ENCODE assay signal across 26 cellular contexts in genomic region chr5:2929779-2930178, GRCh38.
"Had no signal": no experiment of that assay in that cellular context is flagged by ENCODE, and none has a peak within 500 bp of the region (broad histone marks: within the 10 kb centered on the region; RNA-seq: fewer than 3 reads in every experiment).

No MANE protein-coding gene starts in this region.

- H3K27me3 Mint-ChIP-seq: natural killer cell treated with Interleukin-12 subunit alpha and Interleukin-12 subunit beta and Interleukin-15 and Interleukin-18, amount 100 ng/mL, for 72 hours; stimulated activated memory B cell treated with anti-CD40 and anti-IgM and Interleukin-4, amounts not matched to agents 10 μg/mL and 1 μg/mL and 100 μg/mL, for 72 hours; stimulated activated naive CD8-positive, alpha-beta T cell treated with anti-CD3 and anti-CD28 coated beads, Interleukin-15, amount 100 ng/mL, for 72 hours had no signal

- H3K4me1 ChIP-seq: left ventricle myocardium inferior, right atrium auricular region, right lobe of liver, testis, tibial artery, upper lobe of left lung had no signal

- DNase-seq: head of caudate nucleus; hippocampal formation; immature natural killer cell; left ventricle myocardium inferior; mesendoderm; midbrain; mucosa of descending colon; naive thymus-derived CD4-positive, alpha-beta T cell; nucleus accumbens; ovary; right lobe of liver; stimulated activated CD4-positive, alpha-beta T cell treated with anti-CD3 and anti-CD28 coated beads, Interleukin-1b, Interleukin-23, amount 100 ng/mL, for 48 hours; stimulated activated CD4-positive, alpha-beta T cell treated with anti-CD3 and anti-CD28 coated beads, Interleukin-2, amount 100 ng/mL, for 48 hours; stimulated activated CD4-positive, alpha-beta T cell treated with anti-CD3 and anti-CD28 coated beads, Interleukin-4, amount 100 ng/mL, for 4 hours; stimulated activated CD8-positive, alpha-beta memory T cell treated with anti-CD3 and anti-CD28 coated beads, Interleukin-4, amount 100 ng/mL, for 48 hours; stimulated activated naive CD4-positive, alpha-beta T cell treated with Interleukin-2 at 50 U/mL for 16 hours; stimulated activated naive CD8-positive, alpha-beta T cell treated with anti-CD3 and anti-CD28 coated beads, Interleukin-15, amount 100 ng/mL, for 72 hours; testis; tibial artery; upper lobe of left lung had no signal

- H3K4me3 Mint-ChIP-seq: immature natural killer cell; naive thymus-derived CD4-positive, alpha-beta T cell; natural killer cell treated with Interleukin-12 subunit alpha and Interleukin-12 subunit beta and Interleukin-15 and Interleukin-18, amount 100 ng/mL, for 72 hours; stimulated activated memory B cell treated with anti-CD40 and anti-IgM and Interleukin-4, amounts not matched to agents 10 μg/mL and 1 μg/mL and 100 μg/mL, for 72 hours; stimulated activated naive CD8-positive, alpha-beta T cell treated with anti-CD3 and anti-CD28 coated beads, Interleukin-15, amount 100 ng/mL, for 72 hours had no signal

- H3K4me2 ChIP-seq: smooth muscle cell had no signal

- H3K9me3 ChIP-seq: ovary, right atrium auricular region, right lobe of liver, testis, tibial artery had no signal

- H3K4me3 ChIP-seq: left ventricle myocardium inferior, lung, mucosa of descending colon, ovary, right atrium auricular region, right lobe of liver, smooth muscle cell, testis, tibial artery, upper lobe of left lung had no signal

- H3K36me3 Mint-ChIP-seq: immature natural killer cell; naive thymus-derived CD4-positive, alpha-beta T cell; natural killer cell treated with Interleukin-12 subunit alpha and Interleukin-12 subunit beta and Interleukin-15 and Interleukin-18, amount 100 ng/mL, for 72 hours; stimulated activated memory B cell treated with anti-CD40 and anti-IgM and Interleukin-4, amounts not matched to agents 10 μg/mL and 1 μg/mL and 100 μg/mL, for 72 hours had no signal

- H3K27ac ChIP-seq: left ventricle myocardium inferior, ovary, right atrium auricular region, right lobe of liver, testis, tibial artery, upper lobe of left lung had no signal

- H3K27me3 ChIP-seq: ovary, right atrium auricular region, right lobe of liver, testis, tibial artery, upper lobe of left lung had no signal

- H3K27ac Mint-ChIP-seq: immature natural killer cell; naive thymus-derived CD4-positive, alpha-beta T cell; natural killer cell treated with Interleukin-12 subunit alpha and Interleukin-12 subunit beta and Interleukin-15 and Interleukin-18, amount 100 ng/mL, for 72 hours; progenitor cell of endocrine pancreas; stimulated activated memory B cell treated with anti-CD40 and anti-IgM and Interleukin-4, amounts not matched to agents 10 μg/mL and 1 μg/mL and 100 μg/mL, for 72 hours; stimulated activated naive CD8-positive, alpha-beta T cell treated with anti-CD3 and anti-CD28 coated beads, Interleukin-15, amount 100 ng/mL, for 72 hours had no signal

- H3K4me1 Mint-ChIP-seq: immature natural killer cell; naive thymus-derived CD4-positive, alpha-beta T cell; stimulated activated memory B cell treated with anti-CD40 and anti-IgM and Interleukin-4, amounts not matched to agents 10 μg/mL and 1 μg/mL and 100 μg/mL, for 72 hours; stimulated activated naive CD8-positive, alpha-beta T cell treated with anti-CD3 and anti-CD28 coated beads, Interleukin-15, amount 100 ng/mL, for 72 hours had no signal

- H3K36me3 ChIP-seq: left ventricle myocardium inferior, ovary, right atrium auricular region, right lobe of liver, tibial artery, upper lobe of left lung had no signal
